ENCODE assay signal across 22 cellular contexts in genomic region chr14:60357551-60357930, GRCh38.
"Had no signal": no experiment of that assay in that cellular context is flagged by ENCODE, and none has a peak within 500 bp of the region (broad histone marks: within the 10 kb centered on the region; RNA-seq: fewer than 3 reads in every experiment).

No MANE protein-coding gene starts in this region.

- H3K4me1 Mint-ChIP-seq: activated CD4-positive, alpha-beta T cell treated with anti-CD3 and anti-CD28 coated beads, Interleukin-2, amount 10 ng/mL, durations not matched to agents 7 days and 5 days; activated naive CD8-positive, alpha-beta T cell treated with anti-CD3 and anti-CD28 coated beads, Interleukin-2, amount 50 U/mL, for 24 hours had no signal

- H3K27me3 Mint-ChIP-seq: activated naive CD8-positive, alpha-beta T cell treated with anti-CD3 and anti-CD28 coated beads, Interleukin-2, amount 50 U/mL, for 24 hours had no signal

- H3K36me3 Mint-ChIP-seq: activated CD4-positive, alpha-beta memory T cell treated with anti-CD3 and anti-CD28 coated beads for 36 hours; activated naive CD4-positive, alpha-beta T cell treated with anti-CD3 and anti-CD28 coated beads, Interleukin-2, amount 50 U/mL, for 72 hours; WTC11 had no signal

- H3K27ac Mint-ChIP-seq: activated CD4-positive, alpha-beta memory T cell treated with anti-CD3 and anti-CD28 coated beads for 36 hours; activated CD4-positive, alpha-beta T cell treated with anti-CD3 and anti-CD28 coated beads, Interleukin-2, amount 10 ng/mL, durations not matched to agents 7 days and 5 days; activated naive CD4-positive, alpha-beta T cell treated with anti-CD3 and anti-CD28 coated beads, Interleukin-2, amount 50 U/mL, for 72 hours; activated naive CD8-positive, alpha-beta T cell treated with anti-CD3 and anti-CD28 coated beads, Interleukin-2, amount 50 U/mL, for 24 hours; T-helper 1 cell treated with Interleukin-12 subunit alpha and Interleukin-12 subunit beta and Interleukin-4 antibody, amounts not matched to agents 30 μg/mL and 1 μg/mL, for 36 hours had no signal

- H3K9me3 Mint-ChIP-seq: activated CD4-positive, alpha-beta memory T cell treated with anti-CD3 and anti-CD28 coated beads for 36 hours; activated CD4-positive, alpha-beta T cell treated with anti-CD3 and anti-CD28 coated beads, Interleukin-2, amount 10 ng/mL, durations not matched to agents 7 days and 5 days; activated naive CD4-positive, alpha-beta T cell treated with anti-CD3 and anti-CD28 coated beads, Interleukin-2, amount 50 U/mL, for 72 hours; activated naive CD8-positive, alpha-beta T cell treated with anti-CD3 and anti-CD28 coated beads, Interleukin-2, amount 50 U/mL, for 24 hours; activated T-cell treated with anti-CD3 and anti-CD28 coated beads, Interleukin-2, amount 50 U/mL, for 4 hours; T-helper 1 cell treated with Interleukin-12 subunit alpha and Interleukin-12 subunit beta and Interleukin-4 antibody, amounts not matched to agents 30 μg/mL and 1 μg/mL, for 36 hours had no signal

- DNase-seq: activated CD4-positive, alpha-beta memory T cell treated with anti-CD3 and anti-CD28 coated beads for 36 hours; activated CD4-positive, alpha-beta T cell treated with anti-CD3 and anti-CD28 coated beads, Interleukin-2, amount 10 ng/mL, durations not matched to agents 7 days and 5 days; activated CD4-positive, CD25-positive, alpha-beta regulatory T cell treated with anti-CD3 and anti-CD28 coated beads, Interleukin-2, amount 50 U/mL, for 72 hours; activated CD8-positive, alpha-beta memory T cell treated with anti-CD3 and anti-CD28 coated beads for 24 hours; activated effector memory CD4-positive, alpha-beta T cell treated with anti-CD3 and anti-CD28 coated beads, Interleukin-2, amount 50 U/mL, for 16 hours; activated naive CD4-positive, alpha-beta T cell treated with Interleukin-2 at 50 U/mL for 16 hours; activated naive CD8-positive, alpha-beta T cell treated with anti-CD3 and anti-CD28 coated beads, Interleukin-2, amount 50 U/mL, for 24 hours; activated T-cell treated with anti-CD3 and anti-CD28 coated beads, Interleukin-2, amount 50 U/mL, for 4 hours; amniotic stem cell; cerebellar nuclear complex; IMR-90; KBM-7; NCI-H446 treated with DMSO at 0.1 percent for 48 hours; NCI-H774; NK-92 treated with Interleukin-12 subunit alpha and Interleukin-12 subunit beta, amount 100 ng/mL, for 24 hours; OCI-M1; RPMI8226 had no signal

- ATAC-seq: activated naive CD4-positive, alpha-beta T cell treated with anti-CD3 and anti-CD28 coated beads, Interleukin-2, amount 50 U/mL, for 72 hours; activated naive CD8-positive, alpha-beta T cell treated with anti-CD3 and anti-CD28 coated beads, Interleukin-2, amount 50 U/mL, for 24 hours; activated T-cell treated with anti-CD3 and anti-CD28 coated beads, Interleukin-2, amount 50 U/mL, for 4 hours; Panc1; Right ventricle myocardium inferior had no signal

- H3K4me3 Mint-ChIP-seq: activated CD4-positive, alpha-beta memory T cell treated with anti-CD3 and anti-CD28 coated beads for 36 hours; activated CD4-positive, alpha-beta T cell treated with anti-CD3 and anti-CD28 coated beads, Interleukin-2, amount 10 ng/mL, durations not matched to agents 7 days and 5 days; activated naive CD8-positive, alpha-beta T cell treated with anti-CD3 and anti-CD28 coated beads, Interleukin-2, amount 50 U/mL, for 24 hours; activated T-cell treated with anti-CD3 and anti-CD28 coated beads, Interleukin-2, amount 50 U/mL, for 4 hours; T-helper 1 cell treated with Interleukin-12 subunit alpha and Interleukin-12 subunit beta and Interleukin-4 antibody, amounts not matched to agents 30 μg/mL and 1 μg/mL, for 36 hours had no signal
